28 cellular contexts compared by ENCODE assay signal in genomic region chr12:82788594-82788993, GRCh38.
"Had no signal": no experiment of that assay in that cellular context is flagged by ENCODE, and none has a peak within 500 bp of the region (broad histone marks: within the 10 kb centered on the region; RNA-seq: fewer than 3 reads in every experiment).

No MANE protein-coding gene starts in this region.

- ATAC-seq: activated T-cell treated with anti-CD3 and anti-CD28 coated beads, Interleukin-2, amount 50 U/mL, for 72 hours; body of pancreas; gastroesophageal sphincter; heart right ventricle; T-helper 17 cell; WTC11 had no signal

- H3K4me1 ChIP-seq: body of pancreas, esophagus squamous epithelium, gastroesophageal sphincter, heart right ventricle had no signal

- DNase-seq: activated CD4-positive, alpha-beta memory T cell treated with anti-CD3 and anti-CD28 coated beads, Interleukin-2, amount 10 ng/mL, durations not matched to agents 7 days and 5 days; activated CD4-positive, alpha-beta T cell treated with anti-CD3 and anti-CD28 coated beads for 1 hour; activated CD4-positive, alpha-beta T cell treated with anti-CD3 and anti-CD28 coated beads for 4 hours; activated CD4-positive, alpha-beta T cell treated with anti-CD3 and anti-CD28 coated beads, Interleukin-2, amount 10 ng/mL, durations not matched to agents 7 days and 5 days; activated CD4-positive, alpha-beta T cell treated with anti-CD3 and anti-CD28 coated beads, Interleukin-2, amount 50 U/mL, for 4 hours; activated CD8-positive, alpha-beta memory T cell treated with anti-CD3 and anti-CD28 coated beads, Interleukin-2, amount 50 U/mL, for 48 hours; activated gamma-delta T cell; activated naive CD4-positive, alpha-beta T cell; activated naive CD4-positive, alpha-beta T cell treated with anti-CD3 and anti-CD28 coated beads, Interleukin-2, amount 50 U/mL, for 16 hours; activated T-cell treated with anti-CD3 and anti-CD28 coated beads for 4 hours; activated T-cell treated with anti-CD3 and anti-CD28 coated beads, Interleukin-2, amount 50 U/mL, for 24 hours; activated T-cell treated with anti-CD3 and anti-CD28 coated beads, Interleukin-2, amount 50 U/mL, for 72 hours; amniotic stem cell; aorta; body of pancreas; caudate nucleus; cortex of kidney; dermis blood vessel endothelial cell; effector CD8-positive, alpha-beta T cell; esophagus squamous epithelium; foreskin melanocyte; heart right ventricle; T-helper 1 cell; T-helper 17 cell; T1000 had no signal

- H3K36me3 ChIP-seq: gastroesophageal sphincter, heart right ventricle had no signal

- H3K9me3 ChIP-seq: body of pancreas, esophagus squamous epithelium, gastroesophageal sphincter, heart right ventricle had no signal

- H3K27ac ChIP-seq: body of pancreas, epithelial cell of prostate, esophagus squamous epithelium, gastroesophageal sphincter, heart right ventricle had no signal

- H3K27me3 ChIP-seq: body of pancreas, esophagus squamous epithelium, gastroesophageal sphincter, heart right ventricle had no signal

- H3K4me3 ChIP-seq: body of pancreas, esophagus squamous epithelium, gastroesophageal sphincter, heart right ventricle had no signal
